ENCODE assay signal across 10 cellular contexts in the genomic region with DNA sequence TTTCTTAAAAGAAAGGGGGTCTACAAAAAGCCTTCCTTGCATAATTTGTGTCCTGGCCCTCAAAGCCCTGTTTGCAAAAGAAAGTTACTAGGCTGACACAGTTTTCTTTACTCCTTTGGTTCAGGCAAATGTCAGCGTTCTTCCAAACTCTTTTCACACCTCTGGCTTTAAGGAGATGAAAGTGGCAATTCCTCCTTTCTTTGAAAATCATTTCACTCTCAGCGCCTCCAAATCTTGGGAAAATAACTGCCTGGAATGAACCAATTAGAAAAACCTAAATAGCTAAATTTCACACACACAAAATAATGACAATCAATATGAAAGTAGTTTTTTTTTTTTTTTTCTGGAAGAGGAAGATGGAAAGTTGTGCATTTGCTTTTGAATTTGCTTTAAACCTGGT. TPM values are rescaled to one million over a fixed set of nuclear protein-coding genes. Genes with fewer than 3 reads are reported as not detected.
DNase-seq lines count a peak whose midpoint lies in the region; ATAC-seq, FAIRE-seq and TF ChIP-seq lines count a peak whose summit lies in the region.
"Had no signal": no experiment of that assay in that cellular context is flagged by ENCODE, and none has a peak within 500 bp of the region (broad histone marks: within the 10 kb centered on the region; RNA-seq: fewer than 3 reads in every experiment).

No MANE protein-coding gene starts in this region.

- H3K36me3 ChIP-seq in HUES6 (ENCODE audit: control insufficient read depth, insufficient read depth, low read length) (no peaks in the 10 kb centered on the region), mammary epithelial cell (ENCODE audit: insufficient read depth, low read length) (no peaks in the 10 kb centered on the region), right lobe of liver (no peaks in the 10 kb centered on the region), stomach smooth muscle (ENCODE audit: control insufficient read depth in 2 of 2, insufficient read depth in 2 of 2, low read length in 2 of 2) (peaks cover 20 to 21% of the 10 kb centered on the region in 2 donors)

- no peak for TF ChIP-seq POLR2A in right lobe of liver (IDR thresholded peaks at IDR 0.05)

- H4K20me1 ChIP-seq in mammary epithelial cell (ENCODE audit: insufficient read depth, low read length) = no peaks in the 10 kb centered on the region

- no peak for FAIRE-seq in frontal cortex (lab: Jason Lieb, UNC)

- intact Hi-C loops in mammary epithelial cell (cut with micrococcal nuclease) = no loop called here
- intact Hi-C loops in right lobe of liver (cut with DNase I) = no loop called here

- no TSS peak for BruUV-seq in mammary epithelial cell (replicated peaks; lab: Mats Ljungman, UMichigan)

- CTCF ChIA-PET in mammary epithelial cell (lab: Charles Lee; ENCODE audit: low non-redundant PET) = no interaction called here

- peak overlapping the region; percentile 27 for H2AFZ ChIP-seq in mammary epithelial cell (ENCODE audit: low read depth, low read length)

- DNase-seq in mammary epithelial cell (no peak), right lobe of liver (no peak), left lobe of liver (ENCODE audit: low spot score) (no peak), frontal cortex (ENCODE audit: low spot score in 2 of 2) (no peak)
- DNase-seq in stimulated activated CD4-positive, alpha-beta T cell treated with anti-CD3 and anti-CD28 coated beads, Interleukin-4, amount 100 ng/mL, for 24 hours = no peak
- DNase-seq: activated B cell treated with CpG ODN at 0.5 μM for 24 hours, NCI-H524 treated with DMSO at 0.1 percent for 48 hours had no signal

- no peak overlapping the region for H3K27ac ChIP-seq in HUES6 (ENCODE audit: low read depth, low read length)
- H3K27ac ChIP-seq in mammary epithelial cell (ENCODE audit: insufficient read depth, low read depth, low read length) = no peak overlapping the region
- peak overlapping the region; percentile 63 to 89 (median 70) for H3K27ac ChIP-seq in right lobe of liver
- H3K27ac ChIP-seq in stomach smooth muscle (ENCODE audit: low read length) = peak overlapping the region; percentile 97

- WGBS in mammary epithelial cell (ENCODE audit: low coverage, missing lambda C conversion rate) = 73% methylated on average over 2 of the region's 2 CpGs
- WGBS in right lobe of liver (ENCODE audit: insufficient coverage, low coverage, low lambda C conversion rate, missing lambda C conversion rate) = 30% methylated on average over 2 of the region's 2 CpGs

- peak overlapping the region; percentile 98 for H3K4me2 ChIP-seq in mammary epithelial cell (ENCODE audit: insufficient read depth, low read depth, low read length)

- H3K9me3 ChIP-seq in HUES6 (ENCODE audit: control insufficient read depth, insufficient read depth, low read depth, low read length) (no peaks in the 10 kb centered on the region), mammary epithelial cell (replicated peaks; ENCODE audit: insufficient read depth, low read length) (no peaks in the 10 kb centered on the region), right lobe of liver (no peaks in the 10 kb centered on the region), stomach smooth muscle (ENCODE audit: control insufficient read depth in 2 of 2, low read length in 2 of 2) (no peaks in the 10 kb centered on the region)

- peaks cover 8% of the 10 kb centered on the region for H3K79me2 ChIP-seq in mammary epithelial cell (ENCODE audit: insufficient read depth, low read length)

- in situ Hi-C loops in mammary epithelial cell (cut with MboI; ENCODE audit: low sequenced_read_pairs in 2 of 2) = loop anchor here (10.0 to 25.0 kb wide), 8 partner anchors 58 to 1601 kb away; no protein-coding TSS in a partner anchor

- H3K4me3 ChIP-seq in HUES6 (ENCODE audit: low read depth, low read length) (peak overlapping the region; percentile 65; the same call in 1 of the 2 replicates), mammary epithelial cell (replicated peaks in 1 of 3; ENCODE audit: insufficient read depth in 1 of 3, low read depth in 2 of 3, low read length in 3 of 3) (peak overlapping the region; percentile 90 to 97 (median 97)), right lobe of liver (peak overlapping the region; percentile 54 to 76 (median 64)), stomach smooth muscle (ENCODE audit: low read length in 2 of 2) (peak overlapping the region; percentile 61 to 95)

- H3K9ac ChIP-seq in HUES6 (ENCODE audit: low read length) (no peak overlapping the region), mammary epithelial cell (ENCODE audit: insufficient read depth, low read length) (no peak overlapping the region), stomach smooth muscle (ENCODE audit: low read length in 2 of 2) (peak overlapping the region; percentile 93 to 95)

- dilution Hi-C loops in mammary epithelial cell (cut with HindIII; ENCODE audit: low sequenced_read_pairs) = loop anchor here (25.0 kb wide), 1 partner anchor 776 kb away; no protein-coding TSS in a partner anchor

- ATAC-seq in right lobe of liver = no peak
- no peak for ATAC-seq in left lobe of liver
- ATAC-seq in GM21381 (IDR thresholded peaks at IDR 0.05; ENCODE audit: unreplicated experiment) = no peak

- peaks cover 47% of the 10 kb centered on the region for H3K4me1 ChIP-seq in HUES6 (ENCODE audit: control insufficient read depth, insufficient read depth, low read length)
- H3K4me1 ChIP-seq in mammary epithelial cell (ENCODE audit: insufficient read depth, low read length) = peaks cover 11% of the 10 kb centered on the region
- H3K4me1 ChIP-seq in right lobe of liver = peaks cover 0 to 14% (median 0%) of the 10 kb centered on the region in 4 donors
- peaks cover 15% of the 10 kb centered on the region for H3K4me1 ChIP-seq in stomach smooth muscle (ENCODE audit: control insufficient read depth, insufficient read depth, low read length)

- H3K27me3 ChIP-seq in HUES6 (ENCODE audit: control insufficient read depth, insufficient read depth, low read length) (peaks cover 99% of the 10 kb centered on the region), mammary epithelial cell (ENCODE audit: insufficient read depth, low read length) (no peaks in the 10 kb centered on the region), right lobe of liver (no peaks in the 10 kb centered on the region), stomach smooth muscle (ENCODE audit: control insufficient read depth in 1 of 2, insufficient read depth in 2 of 2, low read length in 2 of 2) (no peaks in the 10 kb centered on the region)

- TF ChIP-seq CTCF in mammary epithelial cell (conservative IDR thresholded peaks at IDR 0.05 in 1 of 2, IDR thresholded peaks at IDR 0.05 in 1 of 2; ENCODE audit: extremely low read depth in 1 of 2, insufficient read depth in 1 of 2, low read depth in 1 of 2, low read length in 2 of 2) = no peak
- no peak for TF ChIP-seq CTCF in right lobe of liver (IDR thresholded peaks at IDR 0.05)

RNA-seq across cellular contexts. Expression of gene MEIS1, which starts 1.6 kb away (rescaled TPM):
- total RNA-seq in mammary epithelial cell (1 to 10 TPM; 4.3 to 4.4 TPM), right lobe of liver (1 to 10 TPM; 3.1 to 8.8 (median 4.2) TPM), left lobe of liver (5.9 TPM), frontal cortex (39.5 TPM)
- polyA plus RNA-seq in mammary epithelial cell = 2.0 TPM
- polyA minus RNA-seq in mammary epithelial cell = 8.0 TPM
- total RNA-seq: activated B cell treated with CpG ODN at 0.5 μM for 24 hours had no signal

Comparison
In these comparisons a context has a peak if more than half of its experiments do, and no peak if none do; other contexts are left out.
1. H3K27ac ChIP-seq: peak in right lobe of liver (3 of 3) and stomach smooth muscle (single experiment); none in HUES6 (single experiment) and mammary epithelial cell (single experiment).
2. H3K9ac ChIP-seq: peak in stomach smooth muscle (2 of 2); none in HUES6 (single experiment) and mammary epithelial cell (single experiment).
3. Peak in every context shown above with its lines, with median percentiles within 50 percentile points of each other: H3K4me3 ChIP-seq.